Comparison of ENCODE assay signal across 8 cellular contexts in genomic region chr10:123994417-123995081, GRCh38.
A peak's percentile ranks its signal among the peaks of the same experiment; 100 is the strongest.
DNase-seq lines count a peak whose midpoint lies in the region; ATAC-seq, FAIRE-seq and TF ChIP-seq lines count a peak whose summit lies in the region.

No MANE protein-coding gene starts in this region.

- H3K27ac Mint-ChIP-seq in activated naive CD4-positive, alpha-beta T cell treated with anti-CD3 and anti-CD28 coated beads for 36 hours, result no peak overlapping the region

- intact Hi-C loops in activated naive CD4-positive, alpha-beta T cell treated with anti-CD3 and anti-CD28 coated beads for 36 hours (cut with micrococcal nuclease), result loop anchor here (1.0 to 10.0 kb wide), 9 partner anchors 98 to 748 kb away; partner anchors contain the start of genes CHST15 and FAM53B

- H3K27ac ChIP-seq in KMS-11, result peak overlapping the region; percentile 93
- H3K27ac ChIP-seq in SJCRH30, result peak overlapping the region; percentile 17
- no peak overlapping the region for H3K27ac ChIP-seq in substantia nigra (ENCODE audit: low read depth, low read length, poor library complexity, severe bottlenecking)

- no peak overlapping the region for H3K4me3 Mint-ChIP-seq in activated naive CD4-positive, alpha-beta T cell treated with anti-CD3 and anti-CD28 coated beads for 36 hours

- no peaks in the 10 kb centered on the region for H3K9me3 ChIP-seq in SJCRH30 (replicated peaks)

- H3K4me3 ChIP-seq in KMS-11 (IDR thresholded peaks at IDR 0.05; ENCODE audit: insufficient read depth, low read depth, low read length), result no peak overlapping the region
- H3K4me3 ChIP-seq in SJCRH30, result no peak overlapping the region

- peak; percentile 80 to 84 for DNase-seq in SJCRH30
- peak; percentile 83 for DNase-seq in activated naive CD4-positive, alpha-beta T cell treated with anti-CD3 and anti-CD28 coated beads for 36 hours
- peak; percentile 60 for DNase-seq in globus pallidus (ENCODE audit: low spot score)
- DNase-seq in omental fat pad (ENCODE audit: low spot score), result peak; percentile 82
- DNase-seq in substantia nigra (lab: John Stamatoyannopoulos, UW), result peak in 46 of 49 donors; percentile 15 to 93 (median 69)

- H3K79me2 ChIP-seq in KMS-11 (ENCODE audit: insufficient read depth, low read depth), result no peaks in the 10 kb centered on the region

- peak overlapping the region; percentile 56; the same call in 1 of the 2 replicates for H3K9ac ChIP-seq in KMS-11

- peak; percentile 40 for ATAC-seq in GM18520 (IDR thresholded peaks at IDR 0.05; ENCODE audit: unreplicated experiment)
- peak; percentile 90 for ATAC-seq in omental fat pad (ENCODE audit: low FRiP score)

- peak; percentile 95 for TF ChIP-seq CTCF in KMS-11 (conservative IDR thresholded peaks at IDR 0.05; ENCODE audit: low read depth, low read length)
- peak in 2 of 3 donors; percentile 98 to 100 for TF ChIP-seq CTCF in omental fat pad (IDR thresholded peaks at IDR 0.05)

- H3K36me3 Mint-ChIP-seq in activated naive CD4-positive, alpha-beta T cell treated with anti-CD3 and anti-CD28 coated beads for 36 hours (ENCODE audit: low read depth), result no peaks in the 10 kb centered on the region

- no peaks in the 10 kb centered on the region for H4K20me1 ChIP-seq in KMS-11 (ENCODE audit: insufficient read depth)

- FAIRE-seq in A204.1 (lab: Jason Lieb, UNC), result peak; percentile 77

- H3K9me3 Mint-ChIP-seq in activated naive CD4-positive, alpha-beta T cell treated with anti-CD3 and anti-CD28 coated beads for 36 hours, result no peaks in the 10 kb centered on the region

- H3K36me3 ChIP-seq in KMS-11 (ENCODE audit: insufficient read depth) (no peaks in the 10 kb centered on the region), SJCRH30 (no peaks in the 10 kb centered on the region)

- no peaks in the 10 kb centered on the region for H3K27me3 ChIP-seq in KMS-11 (ENCODE audit: insufficient read depth, low read depth)
- no peaks in the 10 kb centered on the region for H3K27me3 ChIP-seq in SJCRH30

- H2AFZ ChIP-seq in KMS-11 (ENCODE audit: low read depth), result peak overlapping the region; percentile 52; the same call in 1 of the 2 replicates

- H3K4me1 ChIP-seq in KMS-11 (ENCODE audit: low read depth, poor library complexity, severe bottlenecking) (peaks cover 49% of the 10 kb centered on the region), SJCRH30 (peaks cover 4% of the 10 kb centered on the region; the same call in 1 of the 2 replicates)

- peaks cover 52% of the 10 kb centered on the region for H3K27me3 Mint-ChIP-seq in activated naive CD4-positive, alpha-beta T cell treated with anti-CD3 and anti-CD28 coated beads for 36 hours (ENCODE audit: low read depth)

- peaks cover 11% of the 10 kb centered on the region for H3K4me1 Mint-ChIP-seq in activated naive CD4-positive, alpha-beta T cell treated with anti-CD3 and anti-CD28 coated beads for 36 hours (ENCODE audit: low read depth)

- H3K4me2 ChIP-seq in KMS-11, result peak overlapping the region; percentile 91

- CTCF ChIA-PET in activated naive CD4-positive, alpha-beta T cell treated with anti-CD3 and anti-CD28 coated beads for 36 hours (lab: Charles Lee), result interaction anchor here (0.5 to 4.9 kb wide), 34 partner anchors 8 to 791 kb away, joined by 3 to 123 read pairs (median 4); partner anchors contain the start of gene CHST15
